ENCODE assay signal across 1 cellular context in genomic region chr1:110338200-110339039, GRCh38.
TF ChIP-seq lines count a peak whose summit lies in the region.

No MANE protein-coding gene starts in this region.

TF ChIP-seq in HepG2, 621 proteins besides CTCF, POLR2A, EP300 and RAD21 (continued from another document and continues in another):
- TF ChIP-seq ZBTB21 (CRISPR knock-in tag; IDR thresholded peaks at IDR 0.05) (0 out of 2 replicates have a peak, but pooled peaks have one; percentile 17), HIVEP1 (CRISPR knock-in tag; IDR thresholded peaks at IDR 0.05) (peak; percentile 76), PITX1 (CRISPR knock-in tag; IDR thresholded peaks at IDR 0.05) (no peak; the same call in 1 of the 2 replicates), HNRNPUL1 (IDR thresholded peaks at IDR 0.05; ENCODE audit: low read depth, low read length) (0 out of 2 replicates have a peak, but pooled peaks have one; percentile 20), SRSF1 (optimal IDR thresholded peaks at IDR 0.05; ENCODE audit: low read depth, low read length) (peak; percentile 1), FOXJ3 (CRISPR knock-in tag; IDR thresholded peaks at IDR 0.05; ENCODE audit: borderline replicate concordance) (no peak), THAP7 (CRISPR knock-in tag; IDR thresholded peaks at IDR 0.05) (no peak; the same call in 1 of the 2 replicates), SKIL (CRISPR knock-in tag; IDR thresholded peaks at IDR 0.05; ENCODE audit: borderline replicate concordance) (peak; percentile 38; the same call in 1 of the 2 replicates), ZNF460 (CRISPR knock-in tag; IDR thresholded peaks at IDR 0.05; ENCODE audit: borderline replicate concordance) (no peak), TFDP2 (CRISPR knock-in tag; IDR thresholded peaks at IDR 0.05) (peak; percentile 94), ZNF879 (CRISPR knock-in tag; IDR thresholded peaks at IDR 0.05) (no peak), TFE3 (CRISPR knock-in tag; IDR thresholded peaks at IDR 0.05) (no peak; the same call in none of the 2 replicates), ZBTB44 (CRISPR knock-in tag; IDR thresholded peaks at IDR 0.05) (no peak), ZNF337 (CRISPR knock-in tag; IDR thresholded peaks at IDR 0.05; ENCODE audit: borderline replicate concordance, low read depth) (no peak), MED1 (CRISPR knock-in tag; IDR thresholded peaks at IDR 0.05) (no peak; the same call in 1 of the 2 replicates), PHF21A (CRISPR knock-in tag; IDR thresholded peaks at IDR 0.05) (peak; percentile 80), ZNF737 (CRISPR knock-in tag; IDR thresholded peaks at IDR 0.05; ENCODE audit: borderline replicate concordance) (no peak), MIER3 (CRISPR knock-in tag; IDR thresholded peaks at IDR 0.05; ENCODE audit: borderline replicate concordance) (peak; percentile 10; the same call in 1 of the 2 replicates), ZNF841 (CRISPR knock-in tag; IDR thresholded peaks at IDR 0.05; ENCODE audit: borderline replicate concordance) (peak; percentile 74; the same call in 1 of the 2 replicates), MED8 (CRISPR knock-in tag; IDR thresholded peaks at IDR 0.05; ENCODE audit: insufficient replicate concordance) (peak; percentile 81), ZNF792 (CRISPR knock-in tag; IDR thresholded peaks at IDR 0.05) (peak; percentile 37; the same call in 1 of the 2 replicates), RNF219 (CRISPR knock-in tag; IDR thresholded peaks at IDR 0.05) (no peak), NCOA1 (CRISPR knock-in tag; IDR thresholded peaks at IDR 0.05) (0 out of 2 replicates have a peak, but pooled peaks have one; percentile 28), AFF4 (CRISPR knock-in tag; IDR thresholded peaks at IDR 0.05) (no peak; the same call in 1 of the 2 replicates), ATF7 (IDR thresholded peaks at IDR 0.05) (no peak), ATF7 (CRISPR knock-in tag; IDR thresholded peaks at IDR 0.05) (peak; percentile 47; the same call in 1 of the 2 replicates), ZFP36L2 (CRISPR knock-in tag; IDR thresholded peaks at IDR 0.05) (no peak), THAP11 (CRISPR knock-in tag; IDR thresholded peaks at IDR 0.05) (peak; percentile 73), EHMT2 (IDR thresholded peaks at IDR 0.05; ENCODE audit: borderline replicate concordance, low read depth, low read length) (no peak), RBM22 (optimal IDR thresholded peaks at IDR 0.05; ENCODE audit: low read length) (peak; percentile 12), ZNF574 (CRISPR knock-in tag; IDR thresholded peaks at IDR 0.05) (peak; percentile 79), RNF2 (conservative IDR thresholded peaks at IDR 0.05; ENCODE audit: low read depth) (peak; percentile 81; the same call in 1 of the 2 replicates), ZNF776 (CRISPR knock-in tag; IDR thresholded peaks at IDR 0.05) (peak; percentile 82), POLR2AphosphoS5 (IDR thresholded peaks at IDR 0.05; ENCODE audit: low read depth, low read length) (peak; percentile 74), PAWR (CRISPR knock-in tag; IDR thresholded peaks at IDR 0.05; ENCODE audit: borderline replicate concordance) (no peak), HNF4A (CRISPR knock-in tag; IDR thresholded peaks at IDR 0.05) (peak; percentile 66; the same call in 1 of the 2 replicates), ELK4 (CRISPR knock-in tag; IDR thresholded peaks at IDR 0.05; ENCODE audit: borderline replicate concordance) (no peak), TRIM24 (CRISPR knock-in tag; IDR thresholded peaks at IDR 0.05) (no peak), ATF7-NPFF (CRISPR knock-in tag; IDR thresholded peaks at IDR 0.05; ENCODE audit: low read depth) (0 out of 2 replicates have a peak, but pooled peaks have one; percentile 30), FOXC1 (CRISPR knock-in tag; IDR thresholded peaks at IDR 0.05; ENCODE audit: borderline replicate concordance) (0 out of 2 replicates have a peak, but pooled peaks have one; percentile 66), NR2C2 (CRISPR knock-in tag; IDR thresholded peaks at IDR 0.05; ENCODE audit: borderline replicate concordance) (peak; percentile 78), MAF1 (CRISPR knock-in tag; IDR thresholded peaks at IDR 0.05; ENCODE audit: borderline replicate concordance) (no peak), ZMYM3 (CRISPR knock-in tag; IDR thresholded peaks at IDR 0.05) (0 out of 2 replicates have a peak, but pooled peaks have one; percentile 49)
